In the genomic region with DNA sequence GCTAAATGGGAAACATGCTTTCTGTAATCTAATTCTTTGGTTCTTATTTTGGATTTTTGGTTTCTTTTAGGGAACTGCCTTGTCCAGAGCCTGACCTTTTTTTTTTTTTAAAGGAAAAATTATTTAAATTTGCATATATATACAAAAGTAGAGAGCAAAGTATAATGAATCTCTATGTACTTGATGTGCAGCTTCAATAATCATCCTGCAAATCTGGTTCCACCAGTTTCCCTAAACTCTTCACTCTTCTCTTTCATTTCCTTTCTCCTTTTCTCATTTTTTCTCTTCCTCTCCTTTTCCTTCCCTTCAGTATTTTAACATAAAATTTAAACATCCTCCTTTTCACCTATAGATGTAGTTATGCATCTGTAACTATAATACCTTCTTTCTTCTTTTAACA, we compare ENCODE assay signal across 20 cellular contexts.
DNase-seq lines count a peak whose midpoint lies in the region; ATAC-seq, FAIRE-seq and TF ChIP-seq lines count a peak whose summit lies in the region.
"Had no signal": no experiment of that assay in that cellular context is flagged by ENCODE, and none has a peak within 500 bp of the region (broad histone marks: within the 10 kb centered on the region; RNA-seq: fewer than 3 reads in every experiment).

No MANE protein-coding gene starts in this region.

- H3K36me3 ChIP-seq in heart left ventricle (peaks cover 0 to 48% (median 24%) of the 10 kb centered on the region in 9 donors), HEK293 (ENCODE audit: control insufficient read depth in 2 of 2, insufficient read depth in 1 of 2, low read length in 2 of 2) (peaks cover 0 to 45% of the 10 kb centered on the region in 2 experiments; a peak in 2 of 3 replicates), bronchial epithelial cell (ENCODE audit: control insufficient read depth, insufficient read depth, low read length) (no peaks in the 10 kb centered on the region), psoas muscle (ENCODE audit: insufficient read depth in 1 of 2, low read depth in 1 of 2) (peaks cover 6 to 31% of the 10 kb centered on the region in 2 donors)

- H3K27me3 ChIP-seq in heart left ventricle (no peaks in the 10 kb centered on the region), bronchial epithelial cell (ENCODE audit: control insufficient read depth, insufficient read depth, low read length) (no peaks in the 10 kb centered on the region), psoas muscle (ENCODE audit: insufficient read depth in 3 of 3, low read length in 2 of 3) (no peaks in the 10 kb centered on the region)

- no peaks in the 10 kb centered on the region for H3K9me3 Mint-ChIP-seq in activated naive CD4-positive, alpha-beta T cell treated with anti-CD3 and anti-CD28 coated beads, Interleukin-2, amount 10 ng/mL, durations not matched to agents 7 days and 5 days

- no peak overlapping the region for H3K27ac Mint-ChIP-seq in activated naive CD4-positive, alpha-beta T cell treated with anti-CD3 and anti-CD28 coated beads, Interleukin-2, amount 10 ng/mL, durations not matched to agents 7 days and 5 days

- no peak for FAIRE-seq in bronchial epithelial cell (lab: Jason Lieb, UNC)
- FAIRE-seq: HTR-8/SVneo had no signal

- no peak for ATAC-seq in heart left ventricle
- no peak for ATAC-seq in Right ventricle myocardium inferior
- ATAC-seq in psoas muscle = no peak

- DNase-seq in heart left ventricle (no peak), Right ventricle myocardium inferior (ENCODE audit: missing footprints) (no peak), bronchial epithelial cell (ENCODE audit: low read depth) (peak; percentile 7), psoas muscle (no peak), NCI-H1930 (lab: John Stamatoyannopoulos, UW) (no peak)
- DNase-seq in activated T-cell treated with anti-CD3 and anti-CD28 coated beads, Interleukin-2, amount 50 U/mL, for 48 hours = no peak
- no peak for DNase-seq in activated naive CD4-positive, alpha-beta T cell treated with anti-CD3 and anti-CD28 coated beads, Interleukin-2, amount 10 ng/mL, durations not matched to agents 7 days and 5 days
- DNase-seq: DMS153, GOT3, KBM-7, NCI-H1092, NCI-H1417 treated with DMSO at 0.1 percent for 48 hours, NCI-H1694 treated with DMSO at 0.1 percent for 48 hours, NCI-H2081 treated with DMSO at 0.1 percent for 48 hours, NCI-H524 treated with DMSO at 0.1 percent for 48 hours, NCI-H774, SHP77 had no signal

- CTCF ChIA-PET in HEK293 (lab: Yijun Ruan, JAX) = no interaction called here
- CTCF ChIA-PET in activated naive CD4-positive, alpha-beta T cell treated with anti-CD3 and anti-CD28 coated beads, Interleukin-2, amount 10 ng/mL, durations not matched to agents 7 days and 5 days (lab: Charles Lee) = no interaction called here

- peaks cover 5% of the 10 kb centered on the region for H3K36me3 Mint-ChIP-seq in activated naive CD4-positive, alpha-beta T cell treated with anti-CD3 and anti-CD28 coated beads, Interleukin-2, amount 10 ng/mL, durations not matched to agents 7 days and 5 days

- peaks cover 4% of the 10 kb centered on the region for H3K4me1 Mint-ChIP-seq in activated naive CD4-positive, alpha-beta T cell treated with anti-CD3 and anti-CD28 coated beads, Interleukin-2, amount 10 ng/mL, durations not matched to agents 7 days and 5 days

- TF ChIP-seq POLR2A in heart left ventricle (IDR thresholded peaks at IDR 0.05) = no peak

- no peaks in the 10 kb centered on the region for H3K27me3 Mint-ChIP-seq in activated naive CD4-positive, alpha-beta T cell treated with anti-CD3 and anti-CD28 coated beads, Interleukin-2, amount 10 ng/mL, durations not matched to agents 7 days and 5 days

- no peak for TF ChIP-seq CTCF in heart left ventricle (IDR thresholded peaks at IDR 0.05)
- TF ChIP-seq CTCF in HEK293 (tag by site-specific recombination; IDR thresholded peaks at IDR 0.05) = no peak
- TF ChIP-seq CTCF in bronchial epithelial cell (IDR thresholded peaks at IDR 0.05; ENCODE audit: insufficient read depth, low read length, severe bottlenecking) = no peak
- TF ChIP-seq CTCF in psoas muscle (IDR thresholded peaks at IDR 0.05) = no peak

- intact Hi-C loops in heart left ventricle (cut with DNase I) = loop anchor here in 2 of 10 donors (5.0 to 10.0 kb wide), 2 partner anchors 78 to 81 kb away; a partner anchor contains a TSS
- intact Hi-C loops in Right ventricle myocardium inferior (cut with DNase I) = loop anchor here (2.0 kb wide), 1 partner anchor 83 kb away; a partner anchor contains a TSS
- intact Hi-C loops in psoas muscle (cut with DNase I) = loop anchor here (2.0 to 5.0 kb wide), 2 partner anchors 83 to 128 kb away; a partner anchor contains a TSS

- POLR2A ChIA-PET in HEK293 (lab: Yijun Ruan, JAX) = no interaction called here

- H3K9me3 ChIP-seq in heart left ventricle (no peaks in the 10 kb centered on the region), HEK293 (ENCODE audit: control insufficient read depth, insufficient read depth, low read depth, low read length) (no peaks in the 10 kb centered on the region), psoas muscle (no peaks in the 10 kb centered on the region)
- H3K9me3 ChIP-seq: HAP-1 had no signal

- H3K4me1 ChIP-seq in heart left ventricle (peaks cover 0 to 43% (median 13%) of the 10 kb centered on the region in 12 donors), HEK293 (ENCODE audit: control insufficient read depth, insufficient read depth, low read length) (no peaks in the 10 kb centered on the region), psoas muscle (peaks cover 51% of the 10 kb centered on the region)
- H3K4me1 ChIP-seq: HAP-1 had no signal

- no peak overlapping the region for H3K4me3 Mint-ChIP-seq in activated naive CD4-positive, alpha-beta T cell treated with anti-CD3 and anti-CD28 coated beads, Interleukin-2, amount 10 ng/mL, durations not matched to agents 7 days and 5 days

- H3K4me3 ChIP-seq in heart left ventricle = no peak overlapping the region
- no peak overlapping the region for H3K4me3 ChIP-seq in HEK293 (ENCODE audit: low read depth, low read length)
- no peak overlapping the region for H3K4me3 ChIP-seq in bronchial epithelial cell (ENCODE audit: low read depth, low read length)
- no peak overlapping the region for H3K4me3 ChIP-seq in psoas muscle
- H3K4me3 ChIP-seq: HAP-1 had no signal

- H3K27ac ChIP-seq in heart left ventricle = peak overlapping the region in 8 of 12 donors; percentile 55 to 89 (median 76)
- no peak overlapping the region for H3K27ac ChIP-seq in HEK293 (ENCODE audit: extremely low read depth, low read depth, low read length)
- peak overlapping the region; percentile 94 for H3K27ac ChIP-seq in psoas muscle

TF ChIP-seq in HEK293, 187 proteins besides CTCF, POLR2A, EP300 and RAD21:
- TF ChIP-seq PRDM1 (tag by site-specific recombination; IDR thresholded peaks at IDR 0.05) (0 out of 2 replicates have a peak, but pooled peaks have one; percentile 18), ZNF292 (tag by site-specific recombination; IDR thresholded peaks at IDR 0.05; ENCODE audit: borderline replicate concordance, low read depth) (no peak)
TF ChIP-seq in HEK293: peak in this region for 1.
